10 cellular contexts compared by ENCODE assay signal in the genomic region with DNA sequence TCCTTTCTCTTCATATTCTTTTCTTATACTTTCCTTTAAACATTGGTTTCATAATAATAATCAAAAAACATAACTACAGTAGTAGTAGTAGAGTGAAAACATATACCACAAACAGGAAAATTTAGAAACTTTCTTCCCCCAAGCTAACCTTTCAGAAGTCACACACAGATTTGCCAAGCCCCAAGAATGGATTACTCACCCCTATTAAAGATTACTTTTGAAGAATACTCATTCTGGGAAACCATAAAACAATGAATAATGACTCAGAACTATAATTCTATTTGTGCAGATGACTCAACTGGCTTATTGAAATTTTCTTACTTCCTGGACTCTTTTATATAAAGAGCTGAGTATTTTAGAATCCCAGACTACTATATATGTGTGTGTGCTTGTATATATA.
DNase-seq lines count a peak whose midpoint lies in the region; ATAC-seq and TF ChIP-seq lines count a peak whose summit lies in the region.
"Had no signal": no experiment of that assay in that cellular context is flagged by ENCODE, and none has a peak within 500 bp of the region (broad histone marks: within the 10 kb centered on the region; RNA-seq: fewer than 3 reads in every experiment).

No MANE protein-coding gene starts in this region.

- no peak overlapping the region for H2AFZ ChIP-seq in smooth muscle cell (ENCODE audit: low read depth)

- H3K4me1 ChIP-seq in smooth muscle cell (ENCODE audit: low read depth), result peaks cover 33% of the 10 kb centered on the region

- H3K27ac Mint-ChIP-seq in activated CD4-positive, alpha-beta T cell treated with anti-CD3 and anti-CD28 coated beads, Interleukin-2, amount 10 ng/mL, durations not matched to agents 24 days and 14 days, result no peak overlapping the region
- H3K27ac Mint-ChIP-seq in activated naive CD8-positive, alpha-beta T cell treated with anti-CD3 and anti-CD28 coated beads for 36 hours, result peak overlapping the region; percentile 59
- no peak overlapping the region for H3K27ac Mint-ChIP-seq in activated CD4-positive, alpha-beta memory T cell treated with anti-CD3 and anti-CD28 coated beads, Interleukin-2, amount 10 ng/mL, durations not matched to agents 7 days and 5 days
- H3K27ac Mint-ChIP-seq: activated CD8-positive, alpha-beta memory T cell treated with anti-CD3 and anti-CD28 coated beads, Interleukin-2, amount 10 ng/mL, durations not matched to agents 7 days and 5 days had no signal

- H3K4me1 Mint-ChIP-seq in activated CD4-positive, alpha-beta T cell treated with anti-CD3 and anti-CD28 coated beads, Interleukin-2, amount 10 ng/mL, durations not matched to agents 24 days and 14 days, result peaks cover 4% of the 10 kb centered on the region
- peaks cover 21% of the 10 kb centered on the region for H3K4me1 Mint-ChIP-seq in activated naive CD8-positive, alpha-beta T cell treated with anti-CD3 and anti-CD28 coated beads for 36 hours
- peaks cover 7% of the 10 kb centered on the region for H3K4me1 Mint-ChIP-seq in activated CD4-positive, alpha-beta memory T cell treated with anti-CD3 and anti-CD28 coated beads, Interleukin-2, amount 10 ng/mL, durations not matched to agents 7 days and 5 days

- H3K9me3 Mint-ChIP-seq in activated CD4-positive, alpha-beta T cell treated with anti-CD3 and anti-CD28 coated beads, Interleukin-2, amount 10 ng/mL, durations not matched to agents 24 days and 14 days, result no peaks in the 10 kb centered on the region
- peaks cover 6% of the 10 kb centered on the region for H3K9me3 Mint-ChIP-seq in activated naive CD8-positive, alpha-beta T cell treated with anti-CD3 and anti-CD28 coated beads for 36 hours
- H3K9me3 Mint-ChIP-seq in activated CD4-positive, alpha-beta memory T cell treated with anti-CD3 and anti-CD28 coated beads, Interleukin-2, amount 10 ng/mL, durations not matched to agents 7 days and 5 days, result no peaks in the 10 kb centered on the region

- no peaks in the 10 kb centered on the region for H3K36me3 Mint-ChIP-seq in activated CD4-positive, alpha-beta T cell treated with anti-CD3 and anti-CD28 coated beads, Interleukin-2, amount 10 ng/mL, durations not matched to agents 24 days and 14 days (ENCODE audit: low read depth)
- H3K36me3 Mint-ChIP-seq in activated naive CD8-positive, alpha-beta T cell treated with anti-CD3 and anti-CD28 coated beads for 36 hours, result peaks cover 4% of the 10 kb centered on the region
- no peaks in the 10 kb centered on the region for H3K36me3 Mint-ChIP-seq in activated CD4-positive, alpha-beta memory T cell treated with anti-CD3 and anti-CD28 coated beads, Interleukin-2, amount 10 ng/mL, durations not matched to agents 7 days and 5 days (ENCODE audit: low read depth)
- H3K36me3 Mint-ChIP-seq: activated CD8-positive, alpha-beta memory T cell treated with anti-CD3 and anti-CD28 coated beads, Interleukin-2, amount 10 ng/mL, durations not matched to agents 7 days and 5 days had no signal

- H3K36me3 ChIP-seq in smooth muscle cell (ENCODE audit: low read depth), result no peaks in the 10 kb centered on the region

- no peaks in the 10 kb centered on the region for H3K9me3 ChIP-seq in smooth muscle cell (replicated peaks; ENCODE audit: low read depth)

- CTCF ChIA-PET in activated CD4-positive, alpha-beta memory T cell treated with anti-CD3 and anti-CD28 coated beads, Interleukin-2, amount 10 ng/mL, durations not matched to agents 7 days and 5 days (lab: Charles Lee), result interaction anchor here (1.1 kb wide), 1 partner anchor 100 kb away, joined by 3 read pairs; no protein-coding TSS in a partner anchor

- POLR2A ChIA-PET in activated CD4-positive, alpha-beta memory T cell treated with anti-CD3 and anti-CD28 coated beads, Interleukin-2, amount 10 ng/mL, durations not matched to agents 7 days and 5 days (lab: Charles Lee), result no interaction called here

- DNase-seq in activated CD4-positive, alpha-beta T cell treated with anti-CD3 and anti-CD28 coated beads for 48 hours, result peak; percentile 4
- DNase-seq in activated CD4-positive, alpha-beta T cell treated with anti-CD3 and anti-CD28 coated beads, Interleukin-2, amount 10 ng/mL, durations not matched to agents 24 days and 14 days, result no peak
- DNase-seq in activated naive CD8-positive, alpha-beta T cell treated with anti-CD3 and anti-CD28 coated beads for 36 hours, result no peak
- DNase-seq in smooth muscle cell (lab: John Stamatoyannopoulos, UW; ENCODE audit: unreplicated experiment) (no peak), HuH-7.5 (ENCODE audit: low spot score) (no peak)
- DNase-seq in activated CD4-positive, alpha-beta memory T cell treated with anti-CD3 and anti-CD28 coated beads, Interleukin-2, amount 10 ng/mL, durations not matched to agents 7 days and 5 days, result no peak
- DNase-seq in stimulated activated naive CD4-positive, alpha-beta T cell treated with Interleukin-2 at 50 U/mL for 16 hours (lab: John Stamatoyannopoulos, UW), result no peak
- DNase-seq: activated CD8-positive, alpha-beta memory T cell treated with anti-CD3 and anti-CD28 coated beads, Interleukin-2, amount 10 ng/mL, durations not matched to agents 7 days and 5 days had no signal

- H3K4me3 ChIP-seq in smooth muscle cell, result no peak overlapping the region

- no peak overlapping the region for H3K9ac ChIP-seq in smooth muscle cell (ENCODE audit: low read depth)
- H3K9ac ChIP-seq: KMS-11 had no signal

- no peaks in the 10 kb centered on the region for H3K79me2 ChIP-seq in smooth muscle cell (ENCODE audit: low read depth)

- H3K4me3 Mint-ChIP-seq in activated CD4-positive, alpha-beta T cell treated with anti-CD3 and anti-CD28 coated beads, Interleukin-2, amount 10 ng/mL, durations not matched to agents 24 days and 14 days, result no peak overlapping the region
- no peak overlapping the region for H3K4me3 Mint-ChIP-seq in activated naive CD8-positive, alpha-beta T cell treated with anti-CD3 and anti-CD28 coated beads for 36 hours
- no peak overlapping the region for H3K4me3 Mint-ChIP-seq in activated CD4-positive, alpha-beta memory T cell treated with anti-CD3 and anti-CD28 coated beads, Interleukin-2, amount 10 ng/mL, durations not matched to agents 7 days and 5 days
- H3K4me3 Mint-ChIP-seq: activated CD8-positive, alpha-beta memory T cell treated with anti-CD3 and anti-CD28 coated beads, Interleukin-2, amount 10 ng/mL, durations not matched to agents 7 days and 5 days had no signal

- peaks cover 8% of the 10 kb centered on the region for H3K27me3 Mint-ChIP-seq in activated CD4-positive, alpha-beta T cell treated with anti-CD3 and anti-CD28 coated beads, Interleukin-2, amount 10 ng/mL, durations not matched to agents 24 days and 14 days
- H3K27me3 Mint-ChIP-seq in activated naive CD8-positive, alpha-beta T cell treated with anti-CD3 and anti-CD28 coated beads for 36 hours, result peaks cover 21% of the 10 kb centered on the region
- H3K27me3 Mint-ChIP-seq in activated CD4-positive, alpha-beta memory T cell treated with anti-CD3 and anti-CD28 coated beads, Interleukin-2, amount 10 ng/mL, durations not matched to agents 7 days and 5 days, result peaks cover 4% of the 10 kb centered on the region

- peak overlapping the region; percentile 81 for H3K4me2 ChIP-seq in smooth muscle cell
- H3K4me2 ChIP-seq: KMS-11 had no signal

- peak overlapping the region; percentile 81 for H3K27ac ChIP-seq in smooth muscle cell (ENCODE audit: low read depth)
- H3K27ac ChIP-seq: KMS-11 had no signal

- no peaks in the 10 kb centered on the region for H4K20me1 ChIP-seq in smooth muscle cell (ENCODE audit: low read depth)

- no peaks in the 10 kb centered on the region for H3K27me3 ChIP-seq in smooth muscle cell (ENCODE audit: low read depth)

- intact Hi-C loops in activated CD4-positive, alpha-beta T cell treated with anti-CD3 and anti-CD28 coated beads, Interleukin-2, amount 10 ng/mL, durations not matched to agents 24 days and 14 days (cut with micrococcal nuclease), result no loop called here

- TF ChIP-seq CTCF in smooth muscle cell (IDR thresholded peaks at IDR 0.05; ENCODE audit: borderline replicate concordance, insufficient read depth, poor library complexity, severe bottlenecking), result no peak

- peak; percentile 81 for ATAC-seq in HG03039 (IDR thresholded peaks at IDR 0.05; ENCODE audit: unreplicated experiment)
- ATAC-seq: activated CD8-positive, alpha-beta memory T cell treated with anti-CD3 and anti-CD28 coated beads, Interleukin-2, amount 10 ng/mL, durations not matched to agents 7 days and 5 days had no signal

- peaks cover 8% of the 10 kb centered on the region for H3F3A ChIP-seq in smooth muscle cell (ENCODE audit: low read depth)
